22 cellular contexts compared by ENCODE assay signal in the genomic region with DNA sequence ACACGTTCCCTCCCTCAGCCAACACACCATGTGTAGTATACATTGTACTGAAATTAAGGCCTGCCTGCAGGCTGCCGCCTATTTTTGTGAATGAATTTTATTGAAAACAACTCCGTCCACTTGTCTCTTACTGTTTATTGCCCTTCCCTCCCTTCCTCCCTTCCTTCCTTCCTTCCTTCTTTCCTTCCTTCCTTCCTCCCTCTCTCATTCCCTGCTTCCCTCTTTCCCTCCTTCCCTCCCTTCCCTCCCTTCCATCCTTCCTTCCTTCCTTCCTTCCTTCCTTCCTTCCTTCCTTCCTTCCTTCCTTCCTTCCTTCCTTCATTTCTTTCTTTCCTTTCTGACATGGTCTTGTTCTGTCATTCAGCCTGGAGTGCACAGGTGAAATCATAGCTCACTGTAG. TPM values are rescaled to one million over a fixed set of nuclear protein-coding genes. Genes with fewer than 3 reads are reported as not detected.
DNase-seq lines count a peak whose midpoint lies in the region; ATAC-seq and TF ChIP-seq lines count a peak whose summit lies in the region.
"Had no signal": no experiment of that assay in that cellular context is flagged by ENCODE, and none has a peak within 500 bp of the region (broad histone marks: within the 10 kb centered on the region; RNA-seq: fewer than 3 reads in every experiment).

No MANE protein-coding gene starts in this region.

- peaks cover 30% of the 10 kb centered on the region for H3K4me1 ChIP-seq in CD8-positive, alpha-beta memory T cell (ENCODE audit: insufficient read depth, low read length)
- H3K4me1 ChIP-seq in spleen = peaks cover 25 to 87% (median 61%) of the 10 kb centered on the region in 6 donors
- H3K4me1 ChIP-seq: HAP-1 had no signal

- H3K9me3 ChIP-seq in CD8-positive, alpha-beta memory T cell (ENCODE audit: low read length) = no peaks in the 10 kb centered on the region
- H3K9me3 ChIP-seq in spleen = no peaks in the 10 kb centered on the region
- H3K9me3 ChIP-seq: HAP-1 had no signal

- H3K9me3 Mint-ChIP-seq in activated CD4-positive, alpha-beta T cell treated with anti-CD3 and anti-CD28 coated beads, Interleukin-2, amount 10 ng/mL, durations not matched to agents 24 days and 14 days = no peaks in the 10 kb centered on the region
- no peaks in the 10 kb centered on the region for H3K9me3 Mint-ChIP-seq in activated CD4-positive, alpha-beta T cell treated with anti-CD3 and anti-CD28 coated beads for 36 hours (ENCODE audit: low read depth)
- no peaks in the 10 kb centered on the region for H3K9me3 Mint-ChIP-seq in CD8-positive, alpha-beta memory T cell
- H3K9me3 Mint-ChIP-seq in central memory CD8-positive, alpha-beta T cell = no peaks in the 10 kb centered on the region

- H3K27me3 ChIP-seq in CD8-positive, alpha-beta memory T cell (ENCODE audit: insufficient read depth, low read length, poor library complexity, severe bottlenecking) = no peaks in the 10 kb centered on the region
- no peaks in the 10 kb centered on the region for H3K27me3 ChIP-seq in spleen (replicated peaks in 1 of 7)

- CTCF ChIA-PET in activated CD4-positive, alpha-beta T cell treated with anti-CD3 and anti-CD28 coated beads for 36 hours (lab: Charles Lee) = no interaction called here
- CTCF ChIA-PET in CD8-positive, alpha-beta memory T cell (lab: Charles Lee) = interaction anchor here (0.5 to 1.3 kb wide), 2 partner anchors 121 to 1666 kb away, joined by 3 to 4 read pairs; no protein-coding TSS in a partner anchor

- peaks cover 50% of the 10 kb centered on the region for H3K4me1 Mint-ChIP-seq in activated CD4-positive, alpha-beta T cell treated with anti-CD3 and anti-CD28 coated beads, Interleukin-2, amount 10 ng/mL, durations not matched to agents 24 days and 14 days
- peaks cover 26% of the 10 kb centered on the region for H3K4me1 Mint-ChIP-seq in activated CD4-positive, alpha-beta T cell treated with anti-CD3 and anti-CD28 coated beads for 36 hours
- peaks cover 41 to 49% (median 44%) of the 10 kb centered on the region in 3 donors for H3K4me1 Mint-ChIP-seq in CD8-positive, alpha-beta memory T cell
- peaks cover 44% of the 10 kb centered on the region for H3K4me1 Mint-ChIP-seq in central memory CD8-positive, alpha-beta T cell

- POLR2A ChIA-PET in activated CD4-positive, alpha-beta T cell treated with anti-CD3 and anti-CD28 coated beads for 36 hours (lab: Charles Lee) = no interaction called here
- POLR2A ChIA-PET in CD8-positive, alpha-beta memory T cell (lab: Charles Lee) = no interaction called here

- no peak for DNase-seq in activated CD4-positive, alpha-beta T cell treated with anti-CD3 and anti-CD28 coated beads, Interleukin-2, amount 10 ng/mL, durations not matched to agents 24 days and 14 days
- no peak for DNase-seq in activated CD4-positive, alpha-beta T cell treated with anti-CD3 and anti-CD28 coated beads for 36 hours
- DNase-seq in CD8-positive, alpha-beta memory T cell = no peak
- no peak for DNase-seq in central memory CD8-positive, alpha-beta T cell (ENCODE audit: low spot score in 2 of 2)
- DNase-seq in spleen (peak; percentile 2), foreskin fibroblast (no peak), amygdala (lab: John Stamatoyannopoulos, UW) (no peak)
- no peak for DNase-seq in activated effector memory CD4-positive, alpha-beta T cell treated with anti-CD3 and anti-CD28 coated beads, Interleukin-2, amount 50 U/mL, for 16 hours
- DNase-seq: 8988T, DMS 273 treated with DMSO at 0.1 percent for 48 hours, GDM1, KBM-7, MV-4-11, NCI-H1417, NCI-H1930, NCI-H2171, NCI-H748 treated with DMSO at 0.1 percent for 48 hours had no signal

- TF ChIP-seq CTCF in spleen (IDR thresholded peaks at IDR 0.05 in 8 of 11, conservative IDR thresholded peaks at IDR 0.05 in 3 of 11) = no peak
- TF ChIP-seq CTCF in foreskin fibroblast (IDR thresholded peaks at IDR 0.05; ENCODE audit: low read depth, low read length) = no peak

- H3K4me3 Mint-ChIP-seq in activated CD4-positive, alpha-beta T cell treated with anti-CD3 and anti-CD28 coated beads, Interleukin-2, amount 10 ng/mL, durations not matched to agents 24 days and 14 days = peak overlapping the region; percentile 15
- H3K4me3 Mint-ChIP-seq in activated CD4-positive, alpha-beta T cell treated with anti-CD3 and anti-CD28 coated beads for 36 hours = no peak overlapping the region
- peak overlapping the region in 5 of 7 donors; percentile 35 to 59 (median 51) for H3K4me3 Mint-ChIP-seq in CD8-positive, alpha-beta memory T cell
- H3K4me3 Mint-ChIP-seq in central memory CD8-positive, alpha-beta T cell = no peak overlapping the region

- 64 to 86% (median 80%) methylated on average over 3 of the region's 3 CpGs for WGBS in spleen, 5 donors

- no peak overlapping the region for H3K4me3 ChIP-seq in CD8-positive, alpha-beta memory T cell (ENCODE audit: low read length)
- H3K4me3 ChIP-seq in spleen (no peak overlapping the region), foreskin fibroblast (ENCODE audit: low read depth in 1 of 2, low read length in 2 of 2) (no peak overlapping the region)
- H3K4me3 ChIP-seq: GM12878, HAP-1 had no signal

- ATAC-seq in activated CD4-positive, alpha-beta T cell treated with anti-CD3 and anti-CD28 coated beads for 36 hours = no peak
- no peak for ATAC-seq in central memory CD8-positive, alpha-beta T cell (replicated peaks; ENCODE audit: extremely low read depth, poor library complexity, severe bottlenecking)
- ATAC-seq: GM12878 had no signal

- H3K36me3 Mint-ChIP-seq in activated CD4-positive, alpha-beta T cell treated with anti-CD3 and anti-CD28 coated beads, Interleukin-2, amount 10 ng/mL, durations not matched to agents 24 days and 14 days (ENCODE audit: low read depth) = peaks cover 14% of the 10 kb centered on the region
- no peaks in the 10 kb centered on the region for H3K36me3 Mint-ChIP-seq in activated CD4-positive, alpha-beta T cell treated with anti-CD3 and anti-CD28 coated beads for 36 hours (ENCODE audit: low read depth)
- peaks cover 0 to 1% (median 0%) of the 10 kb centered on the region in 3 donors for H3K36me3 Mint-ChIP-seq in CD8-positive, alpha-beta memory T cell
- peaks cover 2% of the 10 kb centered on the region for H3K36me3 Mint-ChIP-seq in central memory CD8-positive, alpha-beta T cell (ENCODE audit: insufficient read depth)

- intact Hi-C loops in activated CD4-positive, alpha-beta T cell treated with anti-CD3 and anti-CD28 coated beads, Interleukin-2, amount 10 ng/mL, durations not matched to agents 24 days and 14 days (cut with micrococcal nuclease) = loop anchor here (10.0 kb wide), 3 partner anchors 93 to 453 kb away; a partner anchor contains a TSS
- intact Hi-C loops in activated CD4-positive, alpha-beta T cell treated with anti-CD3 and anti-CD28 coated beads for 36 hours (cut with DNase I, micrococcal nuclease) = loop anchor here (10.0 kb wide), 3 partner anchors 47 to 443 kb away; a partner anchor contains a TSS
- intact Hi-C loops in spleen (cut with DNase I; ENCODE audit: low total_unique reads) = no loop called here

- TF ChIP-seq POLR2A in spleen (IDR thresholded peaks at IDR 0.05) = no peak

- no peak overlapping the region for H3K27ac ChIP-seq in CD8-positive, alpha-beta memory T cell (ENCODE audit: low read depth, low read length)
- peak overlapping the region in 2 of 8 donors; percentile 87 to 92 for H3K27ac ChIP-seq in spleen
- H3K27ac ChIP-seq: RWPE1 had no signal

- no peaks in the 10 kb centered on the region for H3K27me3 Mint-ChIP-seq in activated CD4-positive, alpha-beta T cell treated with anti-CD3 and anti-CD28 coated beads, Interleukin-2, amount 10 ng/mL, durations not matched to agents 24 days and 14 days
- peaks cover 2% of the 10 kb centered on the region for H3K27me3 Mint-ChIP-seq in activated CD4-positive, alpha-beta T cell treated with anti-CD3 and anti-CD28 coated beads for 36 hours
- peaks cover 0 to 1% of the 10 kb centered on the region in 2 donors for H3K27me3 Mint-ChIP-seq in CD8-positive, alpha-beta memory T cell
- no peaks in the 10 kb centered on the region for H3K27me3 Mint-ChIP-seq in central memory CD8-positive, alpha-beta T cell

- no peak overlapping the region for H3K27ac Mint-ChIP-seq in activated CD4-positive, alpha-beta T cell treated with anti-CD3 and anti-CD28 coated beads, Interleukin-2, amount 10 ng/mL, durations not matched to agents 24 days and 14 days
- no peak overlapping the region for H3K27ac Mint-ChIP-seq in activated CD4-positive, alpha-beta T cell treated with anti-CD3 and anti-CD28 coated beads for 36 hours
- H3K27ac Mint-ChIP-seq in CD8-positive, alpha-beta memory T cell = peak overlapping the region in 2 of 8 donors; percentile 58 to 74
- peak overlapping the region; percentile 6 for H3K27ac Mint-ChIP-seq in central memory CD8-positive, alpha-beta T cell (ENCODE audit: low read depth)

- H3K36me3 ChIP-seq in CD8-positive, alpha-beta memory T cell (ENCODE audit: insufficient read depth, low read length) = no peaks in the 10 kb centered on the region
- peaks cover 0 to 20% (median 0%) of the 10 kb centered on the region in 6 donors for H3K36me3 ChIP-seq in spleen
- H3K36me3 ChIP-seq: HAP-1 had no signal

RNA-seq across cellular contexts. Expression of a gene that starts 2.3 kb away (rescaled TPM):
- 16.8 and 18.2 TPM in 2 replicates for total RNA-seq in activated CD4-positive, alpha-beta T cell treated with anti-CD3 and anti-CD28 coated beads, Interleukin-2, amount 10 ng/mL, durations not matched to agents 24 days and 14 days
- total RNA-seq in activated CD4-positive, alpha-beta T cell treated with anti-CD3 and anti-CD28 coated beads for 36 hours = under 1 TPM; 0.67 to 0.98 TPM
- total RNA-seq in CD8-positive, alpha-beta memory T cell = 1 to 10 TPM; 1.7 to 1.8 TPM
- polyA plus RNA-seq in CD8-positive, alpha-beta memory T cell = 23.3 TPM
- total RNA-seq in spleen = 100 to 1,000 TPM in 2 of 7 donors, 10 to 100 TPM in 5; 38.5 to 154 (median 77.7) TPM
- 10 to 100 TPM in 2 of 3 donors, 1 to 10 TPM in 1; 4.3 to 14.9 (median 11.8) TPM for polyA plus RNA-seq in spleen
- total RNA-seq: NCI-H460 had no signal
- polyA plus RNA-seq: BJ had no signal

RNA-seq across cellular contexts. Expression of a gene that starts 45.1 kb away (rescaled TPM):
- total RNA-seq in activated CD4-positive, alpha-beta T cell treated with anti-CD3 and anti-CD28 coated beads, Interleukin-2, amount 10 ng/mL, durations not matched to agents 24 days and 14 days = not detected in 2 replicates
- total RNA-seq in activated CD4-positive, alpha-beta T cell treated with anti-CD3 and anti-CD28 coated beads for 36 hours = not detected
- not detected for total RNA-seq in CD8-positive, alpha-beta memory T cell
- not detected for polyA plus RNA-seq in CD8-positive, alpha-beta memory T cell
- total RNA-seq in spleen = not detected
- 1 to 10 TPM in 1 of 3 donors, under 1 TPM in 1, not detected in 1; 0.72 to 2.7 TPM for polyA plus RNA-seq in spleen
- total RNA-seq: GM12878, NCI-H460 had no signal
- polyA plus RNA-seq: BJ, GM12878 had no signal

RNA-seq across cellular contexts. Expression of a gene that starts 48.2 kb away (rescaled TPM):
- 0.05 and 0.09 TPM in 2 replicates for total RNA-seq in activated CD4-positive, alpha-beta T cell treated with anti-CD3 and anti-CD28 coated beads, Interleukin-2, amount 10 ng/mL, durations not matched to agents 24 days and 14 days
- under 1 TPM in 1 of 2 experiments, not detected in 1; 0.04 TPM for total RNA-seq in activated CD4-positive, alpha-beta T cell treated with anti-CD3 and anti-CD28 coated beads for 36 hours
- not detected for total RNA-seq in CD8-positive, alpha-beta memory T cell
- polyA plus RNA-seq in CD8-positive, alpha-beta memory T cell = not detected
- under 1 TPM in 4 of 7 donors, not detected in 3; 0.05 to 0.26 (median 0.15) TPM for total RNA-seq in spleen
- under 1 TPM; 0.06 to 0.15 (median 0.09) TPM for polyA plus RNA-seq in spleen
- polyA plus RNA-seq: BJ had no signal

RNA-seq across cellular contexts. Expression of a gene that starts 59.5 kb away (rescaled TPM):
- 15.6 and 17.1 TPM in 2 replicates for total RNA-seq in activated CD4-positive, alpha-beta T cell treated with anti-CD3 and anti-CD28 coated beads, Interleukin-2, amount 10 ng/mL, durations not matched to agents 24 days and 14 days
- 1 to 10 TPM; 5.7 TPM for total RNA-seq in activated CD4-positive, alpha-beta T cell treated with anti-CD3 and anti-CD28 coated beads for 36 hours
- total RNA-seq in CD8-positive, alpha-beta memory T cell = 1 to 10 TPM; 4.5 to 5.9 TPM
- 77.8 TPM for polyA plus RNA-seq in CD8-positive, alpha-beta memory T cell
- total RNA-seq in spleen = 100 to 1,000 TPM in 2 of 7 donors, 10 to 100 TPM in 5; 68.0 to 135 (median 90.1) TPM
- 100 to 1,000 TPM; 109 to 117 (median 114) TPM for polyA plus RNA-seq in spleen
- total RNA-seq: NCI-H460 had no signal

Comparison
In these comparisons a context has a peak if more than half of its experiments do, and no peak if none do; other contexts are left out.
1. H3K4me3 Mint-ChIP-seq: peak in activated CD4-positive, alpha-beta T cell treated with anti-CD3 and anti-CD28 coated beads, Interleukin-2, amount 10 ng/mL, durations not matched to agents 24 days and 14 days (single experiment) and CD8-positive, alpha-beta memory T cell (5 of 7); none in activated CD4-positive, alpha-beta T cell treated with anti-CD3 and anti-CD28 coated beads for 36 hours (single experiment) and central memory CD8-positive, alpha-beta T cell (single experiment).